In the genomic region with DNA sequence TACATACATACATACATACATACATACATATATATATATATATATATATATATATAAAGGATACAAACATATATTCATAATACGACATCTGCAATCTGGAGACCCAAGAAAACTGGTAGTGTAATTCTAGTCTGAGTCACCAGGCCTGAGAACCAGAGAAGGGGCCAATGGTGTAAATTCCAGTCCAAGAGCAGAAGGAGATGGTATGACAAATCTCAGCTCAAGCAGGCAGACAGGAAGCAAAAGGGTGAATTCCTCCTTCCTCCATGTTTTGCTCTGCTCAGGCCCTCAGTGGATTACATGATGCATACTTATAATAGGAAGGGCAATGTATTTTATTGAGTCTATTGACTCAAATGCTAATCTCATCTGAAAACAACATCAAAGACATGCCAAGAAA, we compare ENCODE assay signal across 32 cellular contexts.
"Had no signal": no experiment of that assay in that cellular context is flagged by ENCODE, and none has a peak within 500 bp of the region (broad histone marks: within the 10 kb centered on the region; RNA-seq: fewer than 3 reads in every experiment).

No MANE protein-coding gene starts in this region.

- H3K36me3 ChIP-seq: adrenal gland, brain microvascular endothelial cell, SJSA1 had no signal

- H3K4me3 ChIP-seq: adrenal gland, SJSA1 had no signal

- H3K9ac ChIP-seq: SK-N-SH had no signal

- H3K4me2 ChIP-seq: SK-N-SH had no signal

- H3K27ac ChIP-seq: adrenal gland, brain microvascular endothelial cell, SJSA1 had no signal

- H3K36me3 Mint-ChIP-seq: activated CD4-positive, alpha-beta memory T cell treated with anti-CD3 and anti-CD28 coated beads for 36 hours had no signal

- H3K9me3 ChIP-seq: SK-N-SH had no signal

- H3K4me1 ChIP-seq: adrenal gland, SJSA1 had no signal

- H3K27me3 ChIP-seq: adrenal gland, brain microvascular endothelial cell, SJSA1 had no signal

- H3K27ac Mint-ChIP-seq: activated CD4-positive, alpha-beta memory T cell treated with anti-CD3 and anti-CD28 coated beads for 36 hours; activated naive CD4-positive, alpha-beta T cell treated with anti-CD3 and anti-CD28 coated beads for 36 hours; activated naive CD4-positive, alpha-beta T cell treated with anti-CD3 and anti-CD28 coated beads, Interleukin-2, amount 50 U/mL, for 72 hours; activated T-helper 1 cell treated with anti-CD3 and anti-CD28 coated beads, Interleukin-12 subunit alpha, Interleukin-12 subunit beta, Interleukin-2, Interleukin-4 antibody, amounts not matched to agents 30 ng/mL and 10 ng/mL and 1 ng/mL, durations not matched to agents 14 hours and 24 hours and 36 hours; T-helper 1 cell treated with Interleukin-12 subunit alpha and Interleukin-12 subunit beta and Interleukin-4 antibody, amounts not matched to agents 30 μg/mL and 1 μg/mL, for 36 hours; T-helper 2 cell treated with Interferon-gamma antibody and Interleukin-4, amounts not matched to agents 5 μg/mL and 100 μg/mL, for 36 hours; WTC11 had no signal

- H3K4me3 Mint-ChIP-seq: activated CD4-positive, alpha-beta memory T cell treated with anti-CD3 and anti-CD28 coated beads for 36 hours; activated naive CD4-positive, alpha-beta T cell treated with anti-CD3 and anti-CD28 coated beads for 36 hours; activated T-cell treated with anti-CD3 and anti-CD28 coated beads, Interleukin-2, amount 50 U/mL, for 4 hours; activated T-helper 1 cell treated with anti-CD3 and anti-CD28 coated beads, Interleukin-12 subunit alpha, Interleukin-12 subunit beta, Interleukin-2, Interleukin-4 antibody, amounts not matched to agents 30 ng/mL and 10 ng/mL and 1 ng/mL, durations not matched to agents 14 hours and 24 hours and 36 hours; T-helper 1 cell treated with Interleukin-12 subunit alpha and Interleukin-12 subunit beta and Interleukin-4 antibody, amounts not matched to agents 30 μg/mL and 1 μg/mL, for 36 hours; T-helper 2 cell treated with Interferon-gamma antibody and Interleukin-4, amounts not matched to agents 5 μg/mL and 100 μg/mL, for 36 hours; WTC11 had no signal

- DNase-seq: activated CD4-positive, alpha-beta memory T cell treated with anti-CD3 and anti-CD28 coated beads for 36 hours; activated CD4-positive, alpha-beta T cell treated with anti-CD3 and anti-CD28 coated beads for 4 hours; activated CD4-positive, alpha-beta T cell treated with anti-CD3 and anti-CD28 coated beads, Interleukin-2, amount 50 U/mL, for 1 hour; activated CD8-positive, alpha-beta memory T cell treated with anti-CD3 and anti-CD28 coated beads, Interleukin-2, amount 50 U/mL, for 4 hours; activated gamma-delta T cell treated with Interleukin-2 at 50 U/mL for 16 hours; activated naive CD4-positive, alpha-beta T cell treated with anti-CD3 and anti-CD28 coated beads for 36 hours; activated T-cell treated with anti-CD3 and anti-CD28 coated beads for 4 hours; activated T-cell treated with anti-CD3 and anti-CD28 coated beads, Interleukin-2, amount 50 U/mL, for 4 hours; adrenal gland; anterior cingulate cortex; brain microvascular endothelial cell; central memory CD4-positive, alpha-beta T cell; Karpas-422; NCI-H1105; NCI-H1417 treated with DMSO at 0.1 percent for 48 hours; NCI-H187 treated with DMSO at 0.1 percent for 48 hours; NCI-H2081; NCI-H2171 treated with DMSO at 0.1 percent for 48 hours; NCI-H2227 treated with DMSO at 0.1 percent for 48 hours; NCI-H446 treated with DMSO at 0.1 percent for 48 hours; NCI-H524; RPMI8226; SHP77 treated with DMSO at 0.1 percent for 48 hours; SK-N-SH had no signal

- ATAC-seq: activated CD4-positive, CD25-positive, alpha-beta regulatory T cell treated with anti-CD3 and anti-CD28 coated beads, Interleukin-2, amount 50 U/mL, for 24 hours; activated naive CD4-positive, alpha-beta T cell treated with anti-CD3 and anti-CD28 coated beads, Interleukin-2, amount 50 U/mL, for 72 hours; activated T-cell treated with anti-CD3 and anti-CD28 coated beads, Interleukin-2, amount 50 U/mL, for 4 hours; Panc1; WTC11 had no signal

- H3K27me3 Mint-ChIP-seq: activated CD4-positive, alpha-beta memory T cell treated with anti-CD3 and anti-CD28 coated beads for 36 hours had no signal

- H3K4me1 Mint-ChIP-seq: WTC11 had no signal
